Comparison of ENCODE assay signal across 1 cellular context in the genomic region with DNA sequence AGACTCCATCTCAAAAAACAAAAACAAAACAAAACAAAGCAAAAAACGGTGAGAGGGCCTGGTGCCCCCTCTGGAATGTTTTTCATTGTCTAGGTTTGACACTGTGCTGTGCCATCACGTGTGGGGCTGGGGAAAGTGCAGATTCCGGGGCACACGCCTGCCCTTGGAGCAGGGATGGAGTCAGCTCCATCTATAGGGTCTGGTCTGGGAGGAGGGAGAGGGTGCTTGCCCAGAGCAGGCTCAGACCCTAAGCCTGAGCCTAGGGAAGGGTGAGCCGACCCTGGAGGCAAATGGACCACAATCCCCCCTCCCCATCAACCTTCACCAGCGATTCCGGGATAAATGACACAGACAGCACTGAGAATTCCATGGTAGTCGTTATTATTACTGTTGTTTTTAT.
TF ChIP-seq lines count a peak whose summit lies in the region.

No MANE protein-coding gene starts in this region.

TF ChIP-seq in H1, 55 proteins besides CTCF, POLR2A, EP300 and RAD21:
- TF ChIP-seq SIX5 (IDR thresholded peaks at IDR 0.05; ENCODE audit: low read depth, low read length) (no peak), TBP (IDR thresholded peaks at IDR 0.05; ENCODE audit: low read depth, low read length) (no peak), HDAC6 (IDR thresholded peaks at IDR 0.05; ENCODE audit: low read depth, low read length) (no peak), KDM1A (IDR thresholded peaks at IDR 0.05; ENCODE audit: borderline replicate concordance, low read length) (no peak), CREB1 (IDR thresholded peaks at IDR 0.05) (no peak), CHD1 (IDR thresholded peaks at IDR 0.05; ENCODE audit: low read depth, low read length) (no peak), CEBPB (IDR thresholded peaks at IDR 0.05; ENCODE audit: low read depth, low read length) (no peak), SIN3A (conservative IDR thresholded peaks at IDR 0.05 in 1 of 2, IDR thresholded peaks at IDR 0.05 in 1 of 2; ENCODE audit: low read depth in 1 of 2, low read length in 2 of 2) (no peak), NANOG (IDR thresholded peaks at IDR 0.05; ENCODE audit: insufficient read depth, low read depth, low read length, poor library complexity, severe bottlenecking) (no peak), EZH2 (IDR thresholded peaks at IDR 0.05; ENCODE audit: low read depth, low read length, severe bottlenecking) (no peak), RFX5 (IDR thresholded peaks at IDR 0.05; ENCODE audit: borderline replicate concordance, low read depth, low read length) (no peak), POLR2AphosphoS5 (IDR thresholded peaks at IDR 0.05; ENCODE audit: low read depth, low read length) (no peak), CTBP2 (IDR thresholded peaks at IDR 0.05; ENCODE audit: borderline replicate concordance, insufficient read depth, insufficient read length, low read length) (no peak), RXRA (IDR thresholded peaks at IDR 0.05; ENCODE audit: insufficient read depth, low read depth, low read length) (no peak), BCL11A (IDR thresholded peaks at IDR 0.05; ENCODE audit: low read depth in 2 of 2, low read length in 2 of 2) (no peak), CBX5 (IDR thresholded peaks at IDR 0.05; ENCODE audit: low read depth, low read length) (no peak)
- TF ChIP-seq, protein P1, sequence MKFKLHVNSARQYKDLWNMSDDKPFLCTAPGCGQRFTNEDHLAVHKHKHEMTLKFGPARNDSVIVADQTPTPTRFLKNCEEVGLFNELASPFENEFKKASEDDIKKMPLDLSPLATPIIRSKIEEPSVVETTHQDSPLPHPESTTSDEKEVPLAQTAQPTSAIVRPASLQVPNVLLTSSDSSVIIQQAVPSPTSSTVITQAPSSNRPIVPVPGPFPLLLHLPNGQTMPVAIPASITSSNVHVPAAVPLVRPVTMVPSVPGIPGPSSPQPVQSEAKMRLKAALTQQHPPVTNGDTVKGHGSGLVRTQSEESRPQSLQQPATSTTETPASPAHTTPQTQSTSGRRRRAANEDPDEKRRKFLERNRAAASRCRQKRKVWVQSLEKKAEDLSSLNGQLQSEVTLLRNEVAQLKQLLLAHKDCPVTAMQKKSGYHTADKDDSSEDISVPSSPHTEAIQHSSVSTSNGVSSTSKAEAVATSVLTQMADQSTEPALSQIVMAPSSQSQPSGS (IDR thresholded peaks at IDR 0.05; ENCODE audit: low read length), result no peak
- TF ChIP-seq, protein P2, sequence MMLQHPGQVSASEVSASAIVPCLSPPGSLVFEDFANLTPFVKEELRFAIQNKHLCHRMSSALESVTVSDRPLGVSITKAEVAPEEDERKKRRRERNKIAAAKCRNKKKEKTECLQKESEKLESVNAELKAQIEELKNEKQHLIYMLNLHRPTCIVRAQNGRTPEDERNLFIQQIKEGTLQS (IDR thresholded peaks at IDR 0.05; ENCODE audit: insufficient read depth, low read depth, low read length), result no peak
- TF ChIP-seq, protein P3, sequence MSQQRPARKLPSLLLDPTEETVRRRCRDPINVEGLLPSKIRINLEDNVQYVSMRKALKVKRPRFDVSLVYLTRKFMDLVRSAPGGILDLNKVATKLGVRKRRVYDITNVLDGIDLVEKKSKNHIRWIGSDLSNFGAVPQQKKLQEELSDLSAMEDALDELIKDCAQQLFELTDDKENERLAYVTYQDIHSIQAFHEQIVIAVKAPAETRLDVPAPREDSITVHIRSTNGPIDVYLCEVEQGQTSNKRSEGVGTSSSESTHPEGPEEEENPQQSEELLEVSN (IDR thresholded peaks at IDR 0.05), result no peak
